1 cellular context compared by ENCODE assay signal in genomic region chrX:109487640-109488039, GRCh38.
TF ChIP-seq lines count a peak whose summit lies in the region.

No MANE protein-coding gene starts in this region.

TF ChIP-seq in WTC11, 78 proteins besides CTCF, POLR2A, EP300 and RAD21 (continued from another document):
- TF ChIP-seq ZNF512 (CRISPR knock-in tag; IDR thresholded peaks at IDR 0.05; ENCODE audit: borderline replicate concordance) (no peak), MXD4 (CRISPR knock-in tag; IDR thresholded peaks at IDR 0.05; ENCODE audit: borderline replicate concordance) (no peak)
